In the genomic region with DNA sequence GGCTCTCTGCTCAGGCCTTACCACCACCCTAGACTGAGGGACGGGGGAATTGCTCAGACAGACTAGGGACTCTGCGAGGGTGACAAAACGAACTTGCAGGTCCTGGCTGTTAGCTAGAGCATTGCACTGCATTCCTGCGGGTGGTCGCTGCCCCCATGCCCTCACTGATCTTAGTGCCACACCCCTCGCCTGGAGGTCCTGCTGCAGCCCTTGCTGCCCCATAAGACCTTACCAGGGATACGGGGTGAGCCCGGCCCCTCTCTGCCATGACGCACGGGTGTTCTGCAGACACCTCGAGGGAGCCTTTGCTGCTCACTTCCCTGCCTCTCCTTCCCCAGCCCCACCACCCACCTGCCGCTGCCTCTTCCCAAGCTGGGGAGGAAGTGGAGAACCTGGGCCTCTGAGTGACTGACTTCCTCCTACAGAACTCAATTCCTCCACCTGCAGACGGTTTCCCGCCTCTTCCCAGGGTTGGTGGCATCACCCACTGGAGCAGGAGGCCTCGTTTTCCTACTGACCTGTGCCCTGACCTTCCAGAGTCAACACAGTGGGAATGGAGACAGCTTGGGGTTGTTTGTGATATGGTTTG, we compare ENCODE assay signal across 1 cellular context.
TF ChIP-seq lines count a peak whose summit lies in the region.

No MANE protein-coding gene starts in this region.

TF ChIP-seq in HepG2, 621 proteins besides CTCF, POLR2A, EP300 and RAD21 (continued from another document):
- TF ChIP-seq SNAPC5 (CRISPR knock-in tag; IDR thresholded peaks at IDR 0.05; ENCODE audit: borderline replicate concordance): no peak
